ENCODE assay signal across 8 cellular contexts in the genomic region with DNA sequence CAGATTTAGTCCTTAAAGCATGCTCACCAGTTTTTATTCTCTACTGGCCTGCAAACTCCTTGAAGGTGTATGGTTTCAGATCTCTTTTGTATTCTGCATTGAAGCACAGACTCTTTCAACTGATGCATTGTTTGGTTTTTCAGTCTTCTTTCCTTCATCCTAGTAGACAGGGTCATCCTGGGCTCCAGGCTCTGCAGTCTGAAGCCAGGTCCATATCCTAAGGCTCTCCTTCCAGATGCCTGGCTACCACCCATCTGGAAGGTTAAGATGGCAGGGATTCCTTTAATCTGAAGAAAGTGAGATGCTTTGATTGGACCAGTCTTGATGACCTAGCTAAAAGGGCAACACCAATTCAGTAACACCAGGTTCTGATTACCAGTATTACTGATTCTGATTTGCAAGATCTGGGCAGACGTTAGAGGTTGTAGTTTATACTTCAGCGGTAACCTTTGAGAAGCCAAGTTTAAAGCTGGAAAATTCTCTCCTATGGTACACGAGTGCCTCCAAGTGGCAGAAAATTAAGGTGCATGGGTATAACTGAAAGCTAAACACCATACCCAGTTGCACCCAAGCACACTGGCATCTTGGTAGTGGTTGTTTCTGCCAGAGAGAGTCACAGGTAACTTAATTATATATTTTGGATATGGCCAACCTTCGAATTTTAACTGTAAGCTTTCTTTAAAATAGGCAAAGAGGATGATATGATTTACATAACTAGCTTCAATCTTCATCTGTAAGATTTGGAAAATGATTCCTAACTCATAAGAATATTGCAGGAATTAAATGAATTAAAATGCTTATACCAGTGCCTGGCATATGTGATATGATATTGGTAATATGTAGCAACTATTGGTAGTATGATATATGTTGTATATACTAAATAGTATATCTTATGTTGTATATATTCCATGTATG.
DNase-seq lines count a peak whose midpoint lies in the region; ATAC-seq and TF ChIP-seq lines count a peak whose summit lies in the region.

No MANE protein-coding gene starts in this region.

- H3K9me3 ChIP-seq in endodermal cell (ENCODE audit: control insufficient read depth, low read length): no peaks in the 10 kb centered on the region

- DNase-seq in COR-L47 (lab: John Stamatoyannopoulos, UW) (peak; percentile 15), HFFc6 (no peak), NOMO-1 treated with dmso at 0.1 percent for 144 hours (lab: John Stamatoyannopoulos, UW; ENCODE audit: unreplicated experiment) (peak; percentile 5), endodermal cell (peak; percentile 88)
- DNase-seq in activated effector memory CD4-positive, alpha-beta T cell treated with Interleukin-2 at 50 U/mL for 16 hours: no peak

- peaks cover 17% of the 10 kb centered on the region for H3K9me3 Mint-ChIP-seq in HFFc6
- peaks cover 1% of the 10 kb centered on the region for H3K9me3 Mint-ChIP-seq in endodermal cell
- H3K9me3 Mint-ChIP-seq in nephron: no peaks in the 10 kb centered on the region

- no peak overlapping the region for H3K27ac ChIP-seq in endodermal cell (ENCODE audit: low read depth, low read length)

- no peak overlapping the region for H3K9ac ChIP-seq in endodermal cell (ENCODE audit: extremely low read depth, low read length, poor library complexity, severe bottlenecking)

- H3K27ac Mint-ChIP-seq in HFFc6 (no peak overlapping the region), endodermal cell (no peak overlapping the region), nephron (no peak overlapping the region)

- H3K4me3 Mint-ChIP-seq in HFFc6 (no peak overlapping the region), endodermal cell (no peak overlapping the region), nephron (no peak overlapping the region)

- no peak overlapping the region for H3K4me3 ChIP-seq in endodermal cell (ENCODE audit: low read length)

- ATAC-seq in HG02678 (IDR thresholded peaks at IDR 0.05; ENCODE audit: unreplicated experiment): no peak
- no peak for ATAC-seq in HG03039 (IDR thresholded peaks at IDR 0.05; ENCODE audit: unreplicated experiment)

- H3K4me1 ChIP-seq in endodermal cell (ENCODE audit: control insufficient read depth, insufficient read depth, low read length): no peaks in the 10 kb centered on the region

- H3K36me3 ChIP-seq in endodermal cell (ENCODE audit: control insufficient read depth, insufficient read depth, low read length): no peaks in the 10 kb centered on the region

- WGBS in endodermal cell (ENCODE audit: insufficient coverage in 1 of 2, insufficient read length in 1 of 2), 2 experiments: 3 to 6% methylated on average over 2 to 3 of the region's 4 CpGs

- H3K27me3 ChIP-seq in endodermal cell (ENCODE audit: control insufficient read depth, insufficient read depth, low read length, poor library complexity, severe bottlenecking): no peaks in the 10 kb centered on the region

- H3K27me3 Mint-ChIP-seq in HFFc6 (ENCODE audit: insufficient read depth): no peaks in the 10 kb centered on the region
- H3K27me3 Mint-ChIP-seq in endodermal cell (ENCODE audit: insufficient read depth): no peaks in the 10 kb centered on the region
- H3K27me3 Mint-ChIP-seq in nephron (ENCODE audit: low read depth): no peaks in the 10 kb centered on the region

- TF ChIP-seq CTCF in HFFc6 (IDR thresholded peaks at IDR 0.05) (peak; percentile 60), endodermal cell (conservative IDR thresholded peaks at IDR 0.05) (peak; percentile 92), nephron (IDR thresholded peaks at IDR 0.05; ENCODE audit: unreplicated experiment in 3 of 3) (peak; percentile 76 to 87 (median 81))

- no peaks in the 10 kb centered on the region for H3K36me3 Mint-ChIP-seq in HFFc6 (ENCODE audit: low read depth)
- H3K36me3 Mint-ChIP-seq in endodermal cell (ENCODE audit: low read depth): peaks cover under 1% of the 10 kb centered on the region
- H3K36me3 Mint-ChIP-seq in nephron (ENCODE audit: low read depth): no peaks in the 10 kb centered on the region

- no peaks in the 10 kb centered on the region for H3K4me1 Mint-ChIP-seq in HFFc6 (ENCODE audit: low read depth)
- H3K4me1 Mint-ChIP-seq in endodermal cell: no peaks in the 10 kb centered on the region
- H3K4me1 Mint-ChIP-seq in nephron: no peaks in the 10 kb centered on the region

Comparison
In these comparisons a context has a peak if more than half of its experiments do, and no peak if none do; other contexts are left out.
1. DNase-seq: peak in COR-L47 (single experiment), NOMO-1 treated with dmso at 0.1 percent for 144 hours (single experiment) and endodermal cell (single experiment); none in HFFc6 (single experiment) and activated effector memory CD4-positive, alpha-beta T cell treated with Interleukin-2 at 50 U/mL for 16 hours (single experiment).
2. Peak in every context shown above with its lines, with median percentiles within 50 percentile points of each other: CTCF ChIP-seq.